Comparison of ENCODE assay signal across 16 cellular contexts in genomic region chr1:244196890-244197289, GRCh38.
DNase-seq lines count a peak whose midpoint lies in the region; ATAC-seq, FAIRE-seq and TF ChIP-seq lines count a peak whose summit lies in the region.
"Had no signal": no experiment of that assay in that cellular context is flagged by ENCODE, and none has a peak within 500 bp of the region (broad histone marks: within the 10 kb centered on the region; RNA-seq: fewer than 3 reads in every experiment).

No MANE protein-coding gene starts in this region.

- H3K9me3 Mint-ChIP-seq in GM23338 (no peaks in the 10 kb centered on the region), nephron progenitor cell (no peaks in the 10 kb centered on the region)
- H3K9me3 Mint-ChIP-seq: CD8-positive, alpha-beta T cell had no signal

- WGBS in H1 (ENCODE audit: extremely low coverage in 1 of 2, insufficient coverage in 1 of 2, insufficient read length in 1 of 2, insufficient replicate concordance in 2 of 2, low coverage in 1 of 2, low lambda C conversion rate in 2 of 2, missing lambda C conversion rate in 1 of 2), 2 experiments: 92% methylated on average over 6 of the region's 6 CpGs; no CpG with 5 or more reads in 1 of the 2 experiments

- H3K4me2 ChIP-seq in GM23338: no peak overlapping the region
- no peak overlapping the region for H3K4me2 ChIP-seq in H1 (ENCODE audit: insufficient read depth in 1 of 2, low read depth in 2 of 2, low read length in 2 of 2)

- no peak overlapping the region for H2AK5ac ChIP-seq in H1 (ENCODE audit: low read depth, low read length)

- H3K27ac Mint-ChIP-seq in GM23338 (peak overlapping the region; percentile 20; the same call in 1 of the 2 replicates), nephron progenitor cell (peak overlapping the region; percentile 56)
- H3K27ac Mint-ChIP-seq: CD8-positive, alpha-beta T cell had no signal

- intact Hi-C loops in left cardiac atrium (cut with DNase I): no loop called here

- H3K4me3 ChIP-seq in GM23338 (no peak overlapping the region), H1 (ENCODE audit: extremely low read depth in 1 of 4, insufficient read depth in 2 of 4, low read depth in 3 of 4, low read length in 4 of 4) (no peak overlapping the region)

- H4K91ac ChIP-seq in H1 (replicated peaks; ENCODE audit: insufficient read length, low read length): no peak overlapping the region

- no peaks in the 10 kb centered on the region for H3K23me2 ChIP-seq in H1 (ENCODE audit: low read depth, low read length)

- H3K36me3 Mint-ChIP-seq in GM23338 (ENCODE audit: low read depth) (no peaks in the 10 kb centered on the region), nephron progenitor cell (ENCODE audit: low read depth) (no peaks in the 10 kb centered on the region)
- H3K36me3 Mint-ChIP-seq: CD14-positive monocyte; CD8-positive, alpha-beta T cell had no signal

- H3K4me3 Mint-ChIP-seq in GM23338 (no peak overlapping the region), nephron progenitor cell (no peak overlapping the region)
- H3K4me3 Mint-ChIP-seq: CD14-positive monocyte; CD8-positive, alpha-beta T cell had no signal

- no peak overlapping the region for H3K27ac ChIP-seq in GM23338 (ENCODE audit: low read depth)
- no peak overlapping the region for H3K27ac ChIP-seq in H1 (ENCODE audit: low read depth, low read length)

- peak overlapping the region; percentile 72; the same call in 1 of the 2 replicates for H2AFZ ChIP-seq in GM23338
- 0 out of 2 replicates have a peak overlapping the region, but pooled peaks have one; percentile 56 for H2AFZ ChIP-seq in H1 (ENCODE audit: low read length)

- FAIRE-seq in H1 (lab: Jason Lieb, UNC): no peak
- FAIRE-seq: A204.1, D721Med, H54 had no signal

- H4K20me1 ChIP-seq in GM23338 (replicated peaks; ENCODE audit: insufficient read depth): no peaks in the 10 kb centered on the region
- H4K20me1 ChIP-seq in H1 (replicated peaks in 1 of 2; ENCODE audit: control insufficient read depth in 1 of 2, insufficient read depth in 2 of 2, low read length in 2 of 2): no peaks in the 10 kb centered on the region

- no peaks in the 10 kb centered on the region for H3K4me1 ChIP-seq in GM23338 (ENCODE audit: insufficient read depth)
- no peaks in the 10 kb centered on the region for H3K4me1 ChIP-seq in H1 (replicated peaks in 1 of 4; ENCODE audit: control insufficient read depth in 3 of 4, insufficient read depth in 4 of 4, low read length in 3 of 4)

- H3K4me1 Mint-ChIP-seq in GM23338: peaks cover 5% of the 10 kb centered on the region
- H3K4me1 Mint-ChIP-seq in nephron progenitor cell: peaks cover 27% of the 10 kb centered on the region

- H3K9ac ChIP-seq in H1 (replicated peaks in 1 of 4; ENCODE audit: extremely low read depth in 1 of 4, low read depth in 3 of 4, low read length in 3 of 4): no peak overlapping the region

- H4K5ac ChIP-seq in H1 (ENCODE audit: insufficient read length, low read depth, low read length): no peak overlapping the region

- peaks cover 2% of the 10 kb centered on the region for H3K27me3 Mint-ChIP-seq in GM23338 (ENCODE audit: insufficient read depth, low read depth, poor library complexity)
- peaks cover 11% of the 10 kb centered on the region for H3K27me3 Mint-ChIP-seq in nephron progenitor cell (ENCODE audit: low read depth, poor library complexity)

- H3K18ac ChIP-seq in H1 (ENCODE audit: extremely low read depth, low read length): no peak overlapping the region

- H3F3A ChIP-seq in GM23338 (replicated peaks; ENCODE audit: low read depth): no peaks in the 10 kb centered on the region

- H2BK15ac ChIP-seq in H1 (ENCODE audit: low read length): no peak overlapping the region

- H3K79me2 ChIP-seq in GM23338 (replicated peaks; ENCODE audit: insufficient read depth) (no peaks in the 10 kb centered on the region), H1 (ENCODE audit: control insufficient read depth in 1 of 2, insufficient read depth in 2 of 2, low read length in 2 of 2) (no peaks in the 10 kb centered on the region)

- POLR2A ChIA-PET in H1 (lab: Charles Lee; ENCODE audit: partially characterized antibody): no interaction called here

- no peak for TF ChIP-seq POLR2A in H1 (IDR thresholded peaks at IDR 0.05; ENCODE audit: control extremely low read depth in 1 of 2, low read depth in 2 of 2, low read length in 2 of 2)

- H3K14ac ChIP-seq in H1 (ENCODE audit: insufficient read length): no peak overlapping the region

- H4K8ac ChIP-seq in H1 (ENCODE audit: extremely low read depth, insufficient read depth, low read length): no peak overlapping the region

- no peak overlapping the region for H2BK5ac ChIP-seq in H1 (ENCODE audit: low read depth, low read length)

- H3K79me1 ChIP-seq in H1 (ENCODE audit: low read depth, low read length): no peaks in the 10 kb centered on the region

- H3K36me3 ChIP-seq in GM23338 (ENCODE audit: insufficient read depth): no peaks in the 10 kb centered on the region
- no peaks in the 10 kb centered on the region for H3K36me3 ChIP-seq in H1 (ENCODE audit: control insufficient read depth in 2 of 4, insufficient read depth in 4 of 4, low read length in 3 of 4)

- TF ChIP-seq CTCF in GM23338 (conservative IDR thresholded peaks at IDR 0.05; ENCODE audit: low read depth in 2 of 2) (no peak), H1 (IDR thresholded peaks at IDR 0.05; ENCODE audit: control extremely low read depth in 1 of 3, insufficient read depth in 1 of 3, low read depth in 1 of 3, low read length in 3 of 3) (no peak), nephron progenitor cell (IDR thresholded peaks at IDR 0.05) (no peak), GM13976 (IDR thresholded peaks at IDR 0.05; ENCODE audit: borderline replicate concordance, control extremely low read depth, extremely low read depth, insufficient read depth, missing control alignments) (no peak)

- no peaks in the 10 kb centered on the region for H3K9me3 ChIP-seq in H1 (ENCODE audit: insufficient read depth in 2 of 2, low read depth in 1 of 2, low read length in 1 of 2)

- H2BK120ac ChIP-seq in H1 (replicated peaks; ENCODE audit: low read depth, low read length): no peak overlapping the region

- ATAC-seq in GM23338 (peak; percentile 70), HG03196 (IDR thresholded peaks at IDR 0.05; ENCODE audit: unreplicated experiment) (no peak), left cardiac atrium (no peak)
- ATAC-seq: CD8-positive, alpha-beta T cell had no signal

- no peak overlapping the region for H3K56ac ChIP-seq in H1 (replicated peaks; ENCODE audit: insufficient read length, low read depth, low read length)

- no peak overlapping the region for H2BK12ac ChIP-seq in H1 (ENCODE audit: low read depth, low read length)

- no peak overlapping the region for H3K23ac ChIP-seq in H1 (ENCODE audit: insufficient read length)

- no peaks in the 10 kb centered on the region for H3K27me3 ChIP-seq in GM23338 (ENCODE audit: insufficient read depth)
- H3K27me3 ChIP-seq in H1 (replicated peaks in 1 of 4; ENCODE audit: control insufficient read depth in 3 of 4, extremely low read depth in 1 of 4, insufficient read depth in 3 of 4, low read length in 3 of 4): no peaks in the 10 kb centered on the region

- H3K4ac ChIP-seq in H1 (replicated peaks; ENCODE audit: insufficient read length, low read depth, low read length): no peak overlapping the region

- DNase-seq in NCI-H82 (lab: John Stamatoyannopoulos, UW) (peak; percentile 47), NCI-H82 treated with DMSO at 0.1 percent for 48 hours (lab: John Stamatoyannopoulos, UW; ENCODE audit: unreplicated experiment) (no peak), GM23338 (ENCODE audit: low spot score) (no peak), H1 (ENCODE audit: low read depth in 1 of 2, low spot score in 2 of 2) (no peak), nephron progenitor cell (no peak), GM13976 (ENCODE audit: low spot score) (no peak), left cardiac atrium (no peak)
- DNase-seq: CD8-positive, alpha-beta T cell; COR-L47; DMS53; GF-D8 had no signal

- TF ChIP-seq EP300 in H1 (IDR thresholded peaks at IDR 0.05; ENCODE audit: borderline replicate concordance in 1 of 2, low read depth in 2 of 2, low read length in 2 of 2): no peak

- H3K9me2 ChIP-seq in GM23338 (ENCODE audit: insufficient read depth): 0 out of 2 replicates have a peak, but pooled peaks cover 7% of the 10 kb centered on the region

- CTCF ChIA-PET in H1 (lab: Charles Lee; ENCODE audit: partially characterized antibody): no interaction called here

- no peak for TF ChIP-seq RAD21 in H1 (IDR thresholded peaks at IDR 0.05 in 1 of 2, conservative IDR thresholded peaks at IDR 0.05 in 1 of 2; ENCODE audit: low read depth in 2 of 2, low read length in 2 of 2)

- no peak overlapping the region for H2BK20ac ChIP-seq in H1 (ENCODE audit: low read length)

- in situ Hi-C loops in GM13976 (cut with MboI; ENCODE audit: low sequenced_read_pairs, unreplicated experiment): no loop called here

TF ChIP-seq in GM23338, 12 proteins besides CTCF, POLR2A, EP300 and RAD21 (continues in another document):
- TF ChIP-seq ZNF331 (CRISPR knock-in tag; IDR thresholded peaks at IDR 0.05; ENCODE audit: low read depth) (no peak), CREB1 (CRISPR knock-in tag; IDR thresholded peaks at IDR 0.05; ENCODE audit: low read depth) (no peak), EZH2phosphoT487 (IDR thresholded peaks at IDR 0.05; ENCODE audit: unreplicated experiment) (no peak)

TF ChIP-seq in H1, 55 proteins besides CTCF, POLR2A, EP300 and RAD21:
- no peak for TF ChIP-seq CTBP2 (IDR thresholded peaks at IDR 0.05; ENCODE audit: borderline replicate concordance, insufficient read depth, insufficient read length, low read length)
- TF ChIP-seq ATF2 (IDR thresholded peaks at IDR 0.05; ENCODE audit: low read length): no peak
- no peak for TF ChIP-seq SIRT6 (IDR thresholded peaks at IDR 0.05; ENCODE audit: low read length)
- peak; percentile 46 for TF ChIP-seq E2F6 (IDR thresholded peaks at IDR 0.05)
- no peak for TF ChIP-seq TAF7 (optimal IDR thresholded peaks at IDR 0.05; ENCODE audit: borderline replicate concordance, low read depth, low read length)
TF ChIP-seq in H1: peak in this region for 1.
